12 cellular contexts compared by ENCODE assay signal in the genomic region with DNA sequence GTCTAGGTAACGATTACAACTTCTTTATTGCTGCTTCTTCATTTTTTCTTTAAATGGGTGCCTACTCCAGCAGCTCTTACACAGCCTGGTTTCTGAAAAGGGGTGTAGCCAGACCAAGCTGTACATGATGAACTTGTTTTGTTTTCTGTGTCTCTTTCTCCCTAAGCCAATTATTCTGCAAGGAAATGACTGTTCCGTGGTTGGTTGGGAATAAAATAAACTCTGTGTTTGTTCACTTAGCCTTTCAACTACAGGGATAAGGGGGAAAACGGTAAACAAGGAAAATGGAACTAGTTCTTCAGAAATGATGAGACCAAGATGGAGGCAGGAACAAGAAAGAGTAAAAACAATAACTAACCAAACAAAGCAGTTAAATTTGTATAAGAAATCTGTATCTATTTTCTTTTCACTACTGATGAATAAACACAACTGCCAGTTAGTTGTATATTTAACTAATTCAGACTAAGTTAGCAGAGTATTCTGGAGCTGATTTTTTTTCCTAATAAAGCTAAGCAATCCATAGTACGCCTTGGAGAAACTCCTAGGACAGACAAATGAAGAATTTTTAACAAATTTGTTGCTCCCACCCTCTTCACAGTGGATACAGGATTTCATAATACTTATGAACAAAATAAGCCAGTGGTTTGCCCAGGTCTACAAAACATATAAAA. TPM values are rescaled to one million over a fixed set of nuclear protein-coding genes. Genes with fewer than 3 reads are reported as not detected.
A peak's percentile ranks its signal among the peaks of the same experiment; 100 is the strongest.
DNase-seq lines count a peak whose midpoint lies in the region; ATAC-seq and FAIRE-seq lines count a peak whose summit lies in the region.
"Had no signal": no experiment of that assay in that cellular context is flagged by ENCODE, and none has a peak within 500 bp of the region (broad histone marks: within the 10 kb centered on the region; RNA-seq: fewer than 3 reads in every experiment).

A gene with protein sequence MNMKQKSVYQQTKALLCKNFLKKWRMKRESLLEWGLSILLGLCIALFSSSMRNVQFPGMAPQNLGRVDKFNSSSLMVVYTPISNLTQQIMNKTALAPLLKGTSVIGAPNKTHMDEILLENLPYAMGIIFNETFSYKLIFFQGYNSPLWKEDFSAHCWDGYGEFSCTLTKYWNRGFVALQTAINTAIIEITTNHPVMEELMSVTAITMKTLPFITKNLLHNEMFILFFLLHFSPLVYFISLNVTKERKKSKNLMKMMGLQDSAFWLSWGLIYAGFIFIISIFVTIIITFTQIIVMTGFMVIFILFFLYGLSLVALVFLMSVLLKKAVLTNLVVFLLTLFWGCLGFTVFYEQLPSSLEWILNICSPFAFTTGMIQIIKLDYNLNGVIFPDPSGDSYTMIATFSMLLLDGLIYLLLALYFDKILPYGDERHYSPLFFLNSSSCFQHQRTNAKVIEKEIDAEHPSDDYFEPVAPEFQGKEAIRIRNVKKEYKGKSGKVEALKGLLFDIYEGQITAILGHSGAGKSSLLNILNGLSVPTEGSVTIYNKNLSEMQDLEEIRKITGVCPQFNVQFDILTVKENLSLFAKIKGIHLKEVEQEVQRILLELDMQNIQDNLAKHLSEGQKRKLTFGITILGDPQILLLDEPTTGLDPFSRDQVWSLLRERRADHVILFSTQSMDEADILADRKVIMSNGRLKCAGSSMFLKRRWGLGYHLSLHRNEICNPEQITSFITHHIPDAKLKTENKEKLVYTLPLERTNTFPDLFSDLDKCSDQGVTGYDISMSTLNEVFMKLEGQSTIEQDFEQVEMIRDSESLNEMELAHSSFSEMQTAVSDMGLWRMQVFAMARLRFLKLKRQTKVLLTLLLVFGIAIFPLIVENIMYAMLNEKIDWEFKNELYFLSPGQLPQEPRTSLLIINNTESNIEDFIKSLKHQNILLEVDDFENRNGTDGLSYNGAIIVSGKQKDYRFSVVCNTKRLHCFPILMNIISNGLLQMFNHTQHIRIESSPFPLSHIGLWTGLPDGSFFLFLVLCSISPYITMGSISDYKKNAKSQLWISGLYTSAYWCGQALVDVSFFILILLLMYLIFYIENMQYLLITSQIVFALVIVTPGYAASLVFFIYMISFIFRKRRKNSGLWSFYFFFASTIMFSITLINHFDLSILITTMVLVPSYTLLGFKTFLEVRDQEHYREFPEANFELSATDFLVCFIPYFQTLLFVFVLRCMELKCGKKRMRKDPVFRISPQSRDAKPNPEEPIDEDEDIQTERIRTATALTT (N-terminal part only) (minus strand): TSS at position 94 of the 671 bp plus-strand sequence. CDS start 1,192 bp downstream, outside the sequence.

- H3K27me3 ChIP-seq in GM23248 (replicated peaks; ENCODE audit: insufficient read depth) (no peaks in the 10 kb centered on the region), layer of hippocampus (ENCODE audit: control insufficient read depth, insufficient read depth, low read length) (no peaks in the 10 kb centered on the region)

- peak within 1 kb of the TSS; percentile 65 for H3K4me3 ChIP-seq in GM23248
- H3K4me3 ChIP-seq in skin epidermis, result peak within 1 kb of the TSS in 4 of 7 experiments; percentile 1 to 24 (median 6)

- 1 to 3% methylated on average over 4 of the region's 4 CpGs for WGBS in GM23248 (ENCODE audit: low coverage in 1 of 2, low lambda C conversion rate in 2 of 2, missing lambda C conversion rate in 2 of 2), 2 experiments

- peaks cover 42% of the 10 kb centered on the region for H3K4me1 ChIP-seq in GM23248 (ENCODE audit: insufficient read depth)

- ATAC-seq in HG02938 (IDR thresholded peaks at IDR 0.05; ENCODE audit: unreplicated experiment), result no peak

- H4K20me1 ChIP-seq in GM23248 (ENCODE audit: insufficient read depth), result no peaks in the 10 kb centered on the region

- DNase-seq in GM23248 (peak; percentile 70), brain pericyte (ENCODE audit: low read depth, low spot score) (peak; percentile 10), ACHN (no peak), cortex of kidney (lab: John Stamatoyannopoulos, UW) (no peak), urothelium cell line (ENCODE audit: low spot score) (no peak)
- DNase-seq: DMS79; stimulated activated naive CD4-positive, alpha-beta T cell treated with Interleukin-2 at 50 U/mL for 16 hours; SW 1271 had no signal

- peak within 1 kb of the TSS; percentile 95 for H3K4me2 ChIP-seq in GM23248 (ENCODE audit: unreplicated experiment)
- H3K4me2 ChIP-seq: KMS-11 had no signal

- peak within 1 kb of the TSS; percentile 76 for H3K9ac ChIP-seq in GM23248
- H3K9ac ChIP-seq: KMS-11 had no signal

- no peaks in the 10 kb centered on the region for H3K79me2 ChIP-seq in GM23248 (ENCODE audit: insufficient read depth)

- H3K36me3 ChIP-seq in GM23248 (ENCODE audit: low read depth), result no peaks in the 10 kb centered on the region

- in situ Hi-C loops in GM23248 (cut with MboI), result no loop called here
- in situ Hi-C loops in ACHN (cut with HindIII; ENCODE audit: low pct_ligation_motif_present, low pct_unique_long_range_greater_than_20kb, low sequenced_read_pairs), result no loop called here

- no peak for FAIRE-seq in urothelium cell line (lab: Jason Lieb, UNC)

- H2AFZ ChIP-seq in GM23248, result peak within 1 kb of the TSS; percentile 94

- peaks cover 15% of the 10 kb centered on the region for H3F3A ChIP-seq in GM23248 (ENCODE audit: insufficient read depth)

- H3K9me2 ChIP-seq in GM23248 (ENCODE audit: insufficient read depth), result no peaks in the 10 kb centered on the region

- peak within 1 kb of the TSS; percentile 88 for H3K27ac ChIP-seq in GM23248
- peak within 1 kb of the TSS; percentile 71 for H3K27ac ChIP-seq in layer of hippocampus (ENCODE audit: low read depth, low read length)
- peak within 1 kb of the TSS in 15 of 21 experiments; percentile 4 to 78 (median 60) for H3K27ac ChIP-seq in skin epidermis
- H3K27ac ChIP-seq: KMS-11 had no signal

- no peaks in the 10 kb centered on the region for H3K9me3 ChIP-seq in GM23248 (ENCODE audit: low read depth)

RNA-seq across cellular contexts. Expression of the gene that starts here (rescaled TPM):
- total RNA-seq in GM23248 (2014; rRNA removed; shearing (Covaris generic)), result 5.3 and 6.4 TPM in 2 replicates
- polyA plus RNA-seq in GM23248 (2016; fragmentation: Nextera tagmentation; extraction: Ambion mirVana), result 2.1 and 2.8 TPM in 2 replicates

Comparison
In these comparisons a context has a peak if more than half of its experiments do, and no peak if none do; other contexts are left out.
1. DNase-seq: peak in GM23248 (single experiment) and brain pericyte (single experiment); none in ACHN (single experiment), cortex of kidney (single experiment) and urothelium cell line (single experiment).
2. Peak in every context shown above with its lines, with median percentiles within 50 percentile points of each other: H3K27ac ChIP-seq.